ENCODE assay signal across 8 cellular contexts in the genomic region with DNA sequence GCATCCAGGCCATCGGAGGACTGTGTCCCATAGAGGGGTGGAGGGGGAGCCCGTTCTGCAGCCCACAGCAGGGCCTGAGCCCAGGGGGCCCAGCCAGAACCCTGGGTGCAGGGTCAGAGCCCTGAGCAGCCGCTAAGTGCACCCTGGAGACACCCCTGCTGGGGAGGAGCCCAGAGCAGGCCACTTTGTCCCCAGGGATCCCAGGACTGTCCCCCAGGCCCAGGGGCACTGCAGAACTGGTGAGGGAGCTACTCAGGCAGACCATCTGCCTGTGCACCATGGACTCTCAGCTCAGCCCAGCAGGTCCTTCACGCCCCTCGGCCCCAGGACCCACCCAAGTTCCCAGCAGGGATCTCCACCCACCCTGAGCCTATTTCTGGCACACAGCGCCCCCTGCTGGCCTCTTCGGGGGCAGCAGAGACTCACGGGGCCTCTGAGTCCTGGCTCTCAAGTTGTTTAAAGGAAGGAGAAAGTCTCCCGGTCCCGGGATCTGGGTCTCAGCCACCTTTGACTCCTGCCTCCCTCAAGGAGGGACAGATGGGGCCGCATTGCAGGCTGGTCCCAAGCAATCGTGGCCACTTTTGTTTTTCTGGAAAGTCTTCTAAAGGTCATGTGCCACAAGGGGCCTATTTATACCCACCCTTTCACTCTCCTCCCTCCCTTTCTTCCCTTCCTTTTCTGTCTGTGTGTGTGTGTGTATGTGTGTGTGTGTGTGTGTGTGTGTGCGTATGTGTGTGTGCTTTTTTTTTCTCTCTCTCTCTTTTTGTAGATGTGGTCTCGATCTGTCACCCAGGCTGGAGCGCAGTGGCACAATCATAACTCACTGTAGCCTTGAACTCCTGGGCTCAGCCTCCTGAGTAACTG.
DNase-seq lines count a peak whose midpoint lies in the region; ATAC-seq, FAIRE-seq and TF ChIP-seq lines count a peak whose summit lies in the region.

No MANE protein-coding gene starts in this region.

- H3K4me3 ChIP-seq in AG04449 (ENCODE audit: low read depth, low read length) = no peak overlapping the region
- H3K4me3 ChIP-seq in foreskin fibroblast (ENCODE audit: low read depth in 1 of 2, low read length in 2 of 2) = no peak overlapping the region
- no peak overlapping the region for H3K4me3 ChIP-seq in pancreas

- peak; percentile 60 for FAIRE-seq in GM18507 (lab: Jason Lieb, UNC)
- FAIRE-seq in pancreas (lab: Jason Lieb, UNC) = no peak

- intact Hi-C loops in pancreas (cut with DNase I) = no loop called here

- CTCF ChIA-PET in AG04449 (lab: Yijun Ruan, JAX) = interaction anchor here (0.6 to 1.7 kb wide), 26 partner anchors 10 to 854 kb away, joined by 3 to 13 read pairs (median 4); a partner anchor contains a TSS

- TF ChIP-seq CTCF in AG04449 (IDR thresholded peaks at IDR 0.05; ENCODE audit: insufficient read depth, low read length, missing control alignments) (peak; percentile 90), foreskin fibroblast (IDR thresholded peaks at IDR 0.05; ENCODE audit: low read depth, low read length) (peak; percentile 85), pancreas (IDR thresholded peaks at IDR 0.05) (peak; percentile 80 to 89 (median 84))

- H3K27me3 ChIP-seq in pancreas = no peaks in the 10 kb centered on the region

- H3K36me3 ChIP-seq in pancreas = no peaks in the 10 kb centered on the region

- no peak for DNase-seq in AG04449 (ENCODE audit: low read depth, low spot score)
- peak; percentile 55 for DNase-seq in GM18507 (ENCODE audit: extremely low spot score, insufficient read length, low read depth)
- peak; percentile 21 for DNase-seq in OCI-M2 (lab: John Stamatoyannopoulos, UW; ENCODE audit: unreplicated experiment)
- peak; percentile 14 to 41 for DNase-seq in activated T-helper 1 cell treated with anti-CD3 and anti-CD28 coated beads, Interleukin-2, amount 50 U/mL, for 16 hours (ENCODE audit: low read depth in 1 of 2, low spot score in 1 of 2)
- DNase-seq in foreskin fibroblast = peak in 1 of 2 donors; percentile 81
- DNase-seq in pancreas = peak in 5 of 6 donors; percentile 28 to 87 (median 47)
- DNase-seq in ureter (ENCODE audit: low spot score) = peak; percentile 65

- no peaks in the 10 kb centered on the region for H3K4me1 ChIP-seq in pancreas

- WGBS in pancreas, 2 donors = 30% methylated on average over 13 to 15 of the region's 15 CpGs

- POLR2A ChIA-PET in AG04449 (lab: Yijun Ruan, JAX) = no interaction called here

- ATAC-seq in pancreas (peak; percentile 53 to 76 (median 71)), GM21576 (IDR thresholded peaks at IDR 0.05; ENCODE audit: unreplicated experiment) (no peak)

- H3K9me3 ChIP-seq in pancreas = no peaks in the 10 kb centered on the region

- no peak overlapping the region for H3K27ac ChIP-seq in pancreas
